In the genomic region with DNA sequence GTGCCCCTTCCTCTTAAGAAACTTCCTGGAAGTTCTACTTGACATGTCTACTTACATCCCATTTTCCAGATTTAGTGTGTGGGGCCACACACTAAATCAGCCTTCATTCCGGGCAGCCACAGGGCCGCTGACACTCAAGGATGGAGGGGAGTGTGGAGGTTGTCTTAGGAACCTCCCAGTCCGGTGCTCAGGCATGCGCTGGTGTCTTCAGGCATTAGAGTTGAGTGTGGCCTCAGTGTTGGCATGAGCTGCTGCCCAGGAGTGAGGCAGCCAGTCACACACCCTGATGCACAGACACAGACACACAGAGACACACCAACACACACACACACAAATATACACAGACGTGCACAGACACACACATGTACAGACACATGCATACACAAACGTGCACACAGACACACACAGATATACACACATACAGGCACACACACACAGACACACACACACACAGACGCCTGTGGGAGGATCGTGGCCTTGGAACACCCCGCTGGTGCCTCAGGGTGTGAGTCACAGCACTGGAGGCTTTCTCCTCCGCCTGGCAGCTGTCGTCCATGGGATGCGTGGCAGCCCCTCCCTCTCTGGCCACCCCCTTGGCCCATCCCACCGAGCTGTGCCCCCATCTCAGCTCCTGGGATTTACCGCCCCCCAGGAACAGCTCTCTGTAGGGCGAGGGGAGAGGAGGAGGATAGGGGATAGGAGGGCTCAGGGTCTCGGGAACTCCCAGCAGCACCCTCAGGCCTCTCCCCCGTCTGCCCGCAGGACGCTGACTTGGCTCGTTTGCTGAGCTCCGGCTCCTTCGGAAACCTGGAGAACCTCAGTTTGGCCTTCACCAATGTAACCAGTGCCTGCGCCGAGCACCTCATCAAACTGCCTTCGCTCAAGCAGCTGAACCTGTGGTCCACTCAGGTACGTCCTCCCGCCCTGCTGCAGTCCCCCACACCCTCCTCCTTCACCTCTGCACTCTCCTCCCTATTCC, we compare ENCODE assay signal across 10 cellular contexts.
DNase-seq lines count a peak whose midpoint lies in the region; ATAC-seq and TF ChIP-seq lines count a peak whose summit lies in the region.
"Had no signal": no experiment of that assay in that cellular context is flagged by ENCODE, and none has a peak within 500 bp of the region (broad histone marks: within the 10 kb centered on the region; RNA-seq: fewer than 3 reads in every experiment).

No MANE protein-coding gene starts in this region.

- CTCF ChIA-PET in activated CD4-positive, alpha-beta memory T cell treated with anti-CD3 and anti-CD28 coated beads for 36 hours (lab: Charles Lee) = interaction anchor here (0.7 kb wide), 1 partner anchor 8 kb away, joined by 3 read pairs; no protein-coding TSS in a partner anchor
- CTCF ChIA-PET in activated CD4-positive, alpha-beta memory T cell treated with anti-CD3 and anti-CD28 coated beads, Interleukin-2, amount 10 ng/mL, durations not matched to agents 7 days and 5 days (lab: Charles Lee) = no interaction called here
- CTCF ChIA-PET in WTC11 (lab: Charles Lee) = interaction anchor here (1.0 kb wide), 1 partner anchor 299 kb away, joined by 3 read pairs; no protein-coding TSS in a partner anchor

- H3K4me1 Mint-ChIP-seq in activated CD4-positive, alpha-beta memory T cell treated with anti-CD3 and anti-CD28 coated beads for 36 hours (ENCODE audit: low read depth) = peaks cover 2% of the 10 kb centered on the region
- H3K4me1 Mint-ChIP-seq in activated CD4-positive, alpha-beta memory T cell treated with anti-CD3 and anti-CD28 coated beads, Interleukin-2, amount 10 ng/mL, durations not matched to agents 7 days and 5 days = peaks cover 5% of the 10 kb centered on the region
- H3K4me1 Mint-ChIP-seq in WTC11 (no peaks in the 10 kb centered on the region), immature natural killer cell (no peaks in the 10 kb centered on the region)

- H3K4me1 ChIP-seq in stomach smooth muscle (ENCODE audit: control insufficient read depth, insufficient read depth, low read length) = peaks cover 46% of the 10 kb centered on the region

- H3K9me3 ChIP-seq in stomach smooth muscle (ENCODE audit: control insufficient read depth in 2 of 2, low read length in 2 of 2) = no peaks in the 10 kb centered on the region

- peak overlapping the region; percentile 60 for H3K27ac ChIP-seq in stomach smooth muscle (ENCODE audit: low read length)
- H3K27ac ChIP-seq: C4-2B had no signal

- no peaks in the 10 kb centered on the region for H3K9me3 Mint-ChIP-seq in activated CD4-positive, alpha-beta memory T cell treated with anti-CD3 and anti-CD28 coated beads for 36 hours
- no peaks in the 10 kb centered on the region for H3K9me3 Mint-ChIP-seq in activated CD4-positive, alpha-beta memory T cell treated with anti-CD3 and anti-CD28 coated beads, Interleukin-2, amount 10 ng/mL, durations not matched to agents 7 days and 5 days
- no peaks in the 10 kb centered on the region for H3K9me3 Mint-ChIP-seq in WTC11
- H3K9me3 Mint-ChIP-seq in immature natural killer cell = no peaks in the 10 kb centered on the region

- H3K4me3 Mint-ChIP-seq in activated CD4-positive, alpha-beta memory T cell treated with anti-CD3 and anti-CD28 coated beads for 36 hours = no peak overlapping the region
- no peak overlapping the region for H3K4me3 Mint-ChIP-seq in activated CD4-positive, alpha-beta memory T cell treated with anti-CD3 and anti-CD28 coated beads, Interleukin-2, amount 10 ng/mL, durations not matched to agents 7 days and 5 days
- H3K4me3 Mint-ChIP-seq in WTC11 (no peak overlapping the region), immature natural killer cell (no peak overlapping the region)

- no peaks in the 10 kb centered on the region for H3K27me3 Mint-ChIP-seq in activated CD4-positive, alpha-beta memory T cell treated with anti-CD3 and anti-CD28 coated beads for 36 hours
- no peaks in the 10 kb centered on the region for H3K27me3 Mint-ChIP-seq in activated CD4-positive, alpha-beta memory T cell treated with anti-CD3 and anti-CD28 coated beads, Interleukin-2, amount 10 ng/mL, durations not matched to agents 7 days and 5 days
- H3K27me3 Mint-ChIP-seq in WTC11 (ENCODE audit: low read depth) = no peaks in the 10 kb centered on the region
- peaks cover 1 to 8% (median 4%) of the 10 kb centered on the region in 3 donors for H3K27me3 Mint-ChIP-seq in immature natural killer cell (ENCODE audit: low read depth in 3 of 3)

- intact Hi-C loops in activated CD4-positive, alpha-beta memory T cell treated with anti-CD3 and anti-CD28 coated beads for 36 hours (cut with micrococcal nuclease) = no loop called here

- TF ChIP-seq CTCF in WTC11 (IDR thresholded peaks at IDR 0.05) = no peak

- H3K4me3 ChIP-seq in stomach smooth muscle (ENCODE audit: low read length in 2 of 2) = no peak overlapping the region

- DNase-seq in activated CD4-positive, alpha-beta memory T cell treated with anti-CD3 and anti-CD28 coated beads for 36 hours = peak; percentile 17
- DNase-seq in activated CD4-positive, alpha-beta memory T cell treated with anti-CD3 and anti-CD28 coated beads, Interleukin-2, amount 10 ng/mL, durations not matched to agents 7 days and 5 days = no peak
- DNase-seq in WTC11 (ENCODE audit: low spot score) (no peak), immature natural killer cell (no peak), SK-N-DZ (ENCODE audit: low spot score) (no peak), GDM1 (lab: John Stamatoyannopoulos, UW) (no peak)
- DNase-seq: NCI-H1048 had no signal

- H3K27ac Mint-ChIP-seq in activated CD4-positive, alpha-beta memory T cell treated with anti-CD3 and anti-CD28 coated beads for 36 hours = no peak overlapping the region
- H3K27ac Mint-ChIP-seq in activated CD4-positive, alpha-beta memory T cell treated with anti-CD3 and anti-CD28 coated beads, Interleukin-2, amount 10 ng/mL, durations not matched to agents 7 days and 5 days = no peak overlapping the region
- H3K27ac Mint-ChIP-seq in WTC11 = peak overlapping the region; percentile 85
- H3K27ac Mint-ChIP-seq in immature natural killer cell = peak overlapping the region in 5 of 6 donors; percentile 2 to 53 (median 45)

- peaks cover 21% of the 10 kb centered on the region for H3K36me3 Mint-ChIP-seq in activated CD4-positive, alpha-beta memory T cell treated with anti-CD3 and anti-CD28 coated beads for 36 hours
- peaks cover 21% of the 10 kb centered on the region for H3K36me3 Mint-ChIP-seq in activated CD4-positive, alpha-beta memory T cell treated with anti-CD3 and anti-CD28 coated beads, Interleukin-2, amount 10 ng/mL, durations not matched to agents 7 days and 5 days (ENCODE audit: low read depth)
- H3K36me3 Mint-ChIP-seq in WTC11 = peaks cover 49% of the 10 kb centered on the region
- H3K36me3 Mint-ChIP-seq in immature natural killer cell = peaks cover 25 to 48% (median 31%) of the 10 kb centered on the region in 3 donors

- H3K9ac ChIP-seq in stomach smooth muscle (ENCODE audit: low read length in 2 of 2) = no peak overlapping the region

- POLR2A ChIA-PET in activated CD4-positive, alpha-beta memory T cell treated with anti-CD3 and anti-CD28 coated beads for 36 hours (lab: Charles Lee) = no interaction called here
- POLR2A ChIA-PET in activated CD4-positive, alpha-beta memory T cell treated with anti-CD3 and anti-CD28 coated beads, Interleukin-2, amount 10 ng/mL, durations not matched to agents 7 days and 5 days (lab: Charles Lee) = no interaction called here
- POLR2A ChIA-PET in WTC11 (lab: Charles Lee) = no interaction called here

- peak; percentile 29 for ATAC-seq in WTC11
- no peak for ATAC-seq in HG02840 (IDR thresholded peaks at IDR 0.05; ENCODE audit: low FRiP score, unreplicated experiment)

- H3K27me3 ChIP-seq in stomach smooth muscle (ENCODE audit: control insufficient read depth in 1 of 2, insufficient read depth in 2 of 2, low read length in 2 of 2) = no peaks in the 10 kb centered on the region

- H3K36me3 ChIP-seq in stomach smooth muscle (ENCODE audit: control insufficient read depth in 2 of 2, insufficient read depth in 2 of 2, low read length in 2 of 2) = peaks cover 48 to 52% of the 10 kb centered on the region in 2 donors

TF ChIP-seq in WTC11, 78 proteins besides CTCF, POLR2A, EP300 and RAD21:
- TF ChIP-seq STAT6 (CRISPR knock-in tag; conservative IDR thresholded peaks at IDR 0.05; ENCODE audit: low read depth) (no peak), ZNF263 (CRISPR knock-in tag; IDR thresholded peaks at IDR 0.05; ENCODE audit: low read depth) (0 out of 2 replicates have a peak, but pooled peaks have one; percentile 25)

Comparison
In these comparisons a context has a peak if more than half of its experiments do, and no peak if none do; other contexts are left out.
1. H3K27ac Mint-ChIP-seq: peak in WTC11 (single experiment) and immature natural killer cell (5 of 6); none in activated CD4-positive, alpha-beta memory T cell treated with anti-CD3 and anti-CD28 coated beads for 36 hours (single experiment) and activated CD4-positive, alpha-beta memory T cell treated with anti-CD3 and anti-CD28 coated beads, Interleukin-2, amount 10 ng/mL, durations not matched to agents 7 days and 5 days (single experiment).